ENCODE assay signal across 1 cellular context in the genomic region with DNA sequence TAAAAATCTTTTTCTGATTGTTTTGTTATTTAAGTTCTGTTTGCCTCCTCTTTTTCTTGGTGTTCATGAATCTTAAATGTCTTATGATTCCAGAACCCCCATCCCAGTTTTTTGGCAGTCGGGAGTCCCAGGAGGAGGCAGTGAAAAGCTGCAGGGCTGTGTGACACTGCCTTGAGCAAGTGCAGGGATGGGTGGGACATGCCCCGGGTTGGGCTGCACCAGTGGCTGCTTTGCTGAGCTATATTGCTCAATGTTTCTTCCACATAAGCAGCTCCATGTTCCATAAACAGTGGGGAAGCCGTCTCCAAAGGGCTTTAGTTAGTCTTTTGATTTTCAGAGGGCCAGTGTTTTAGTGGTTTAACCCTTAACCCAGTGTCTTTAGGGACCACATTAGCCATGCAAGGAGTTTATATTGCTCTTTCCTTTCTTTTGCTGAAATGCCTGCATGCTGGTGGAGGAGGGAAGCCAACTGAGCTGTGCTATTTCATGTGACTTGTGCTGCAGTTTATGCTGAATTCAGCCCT.
TF ChIP-seq lines count a peak whose summit lies in the region.

No MANE protein-coding gene starts in this region.

TF ChIP-seq in GM23338, 12 proteins besides CTCF, POLR2A, EP300 and RAD21 (continued from another document):
- TF ChIP-seq, protein P1, sequence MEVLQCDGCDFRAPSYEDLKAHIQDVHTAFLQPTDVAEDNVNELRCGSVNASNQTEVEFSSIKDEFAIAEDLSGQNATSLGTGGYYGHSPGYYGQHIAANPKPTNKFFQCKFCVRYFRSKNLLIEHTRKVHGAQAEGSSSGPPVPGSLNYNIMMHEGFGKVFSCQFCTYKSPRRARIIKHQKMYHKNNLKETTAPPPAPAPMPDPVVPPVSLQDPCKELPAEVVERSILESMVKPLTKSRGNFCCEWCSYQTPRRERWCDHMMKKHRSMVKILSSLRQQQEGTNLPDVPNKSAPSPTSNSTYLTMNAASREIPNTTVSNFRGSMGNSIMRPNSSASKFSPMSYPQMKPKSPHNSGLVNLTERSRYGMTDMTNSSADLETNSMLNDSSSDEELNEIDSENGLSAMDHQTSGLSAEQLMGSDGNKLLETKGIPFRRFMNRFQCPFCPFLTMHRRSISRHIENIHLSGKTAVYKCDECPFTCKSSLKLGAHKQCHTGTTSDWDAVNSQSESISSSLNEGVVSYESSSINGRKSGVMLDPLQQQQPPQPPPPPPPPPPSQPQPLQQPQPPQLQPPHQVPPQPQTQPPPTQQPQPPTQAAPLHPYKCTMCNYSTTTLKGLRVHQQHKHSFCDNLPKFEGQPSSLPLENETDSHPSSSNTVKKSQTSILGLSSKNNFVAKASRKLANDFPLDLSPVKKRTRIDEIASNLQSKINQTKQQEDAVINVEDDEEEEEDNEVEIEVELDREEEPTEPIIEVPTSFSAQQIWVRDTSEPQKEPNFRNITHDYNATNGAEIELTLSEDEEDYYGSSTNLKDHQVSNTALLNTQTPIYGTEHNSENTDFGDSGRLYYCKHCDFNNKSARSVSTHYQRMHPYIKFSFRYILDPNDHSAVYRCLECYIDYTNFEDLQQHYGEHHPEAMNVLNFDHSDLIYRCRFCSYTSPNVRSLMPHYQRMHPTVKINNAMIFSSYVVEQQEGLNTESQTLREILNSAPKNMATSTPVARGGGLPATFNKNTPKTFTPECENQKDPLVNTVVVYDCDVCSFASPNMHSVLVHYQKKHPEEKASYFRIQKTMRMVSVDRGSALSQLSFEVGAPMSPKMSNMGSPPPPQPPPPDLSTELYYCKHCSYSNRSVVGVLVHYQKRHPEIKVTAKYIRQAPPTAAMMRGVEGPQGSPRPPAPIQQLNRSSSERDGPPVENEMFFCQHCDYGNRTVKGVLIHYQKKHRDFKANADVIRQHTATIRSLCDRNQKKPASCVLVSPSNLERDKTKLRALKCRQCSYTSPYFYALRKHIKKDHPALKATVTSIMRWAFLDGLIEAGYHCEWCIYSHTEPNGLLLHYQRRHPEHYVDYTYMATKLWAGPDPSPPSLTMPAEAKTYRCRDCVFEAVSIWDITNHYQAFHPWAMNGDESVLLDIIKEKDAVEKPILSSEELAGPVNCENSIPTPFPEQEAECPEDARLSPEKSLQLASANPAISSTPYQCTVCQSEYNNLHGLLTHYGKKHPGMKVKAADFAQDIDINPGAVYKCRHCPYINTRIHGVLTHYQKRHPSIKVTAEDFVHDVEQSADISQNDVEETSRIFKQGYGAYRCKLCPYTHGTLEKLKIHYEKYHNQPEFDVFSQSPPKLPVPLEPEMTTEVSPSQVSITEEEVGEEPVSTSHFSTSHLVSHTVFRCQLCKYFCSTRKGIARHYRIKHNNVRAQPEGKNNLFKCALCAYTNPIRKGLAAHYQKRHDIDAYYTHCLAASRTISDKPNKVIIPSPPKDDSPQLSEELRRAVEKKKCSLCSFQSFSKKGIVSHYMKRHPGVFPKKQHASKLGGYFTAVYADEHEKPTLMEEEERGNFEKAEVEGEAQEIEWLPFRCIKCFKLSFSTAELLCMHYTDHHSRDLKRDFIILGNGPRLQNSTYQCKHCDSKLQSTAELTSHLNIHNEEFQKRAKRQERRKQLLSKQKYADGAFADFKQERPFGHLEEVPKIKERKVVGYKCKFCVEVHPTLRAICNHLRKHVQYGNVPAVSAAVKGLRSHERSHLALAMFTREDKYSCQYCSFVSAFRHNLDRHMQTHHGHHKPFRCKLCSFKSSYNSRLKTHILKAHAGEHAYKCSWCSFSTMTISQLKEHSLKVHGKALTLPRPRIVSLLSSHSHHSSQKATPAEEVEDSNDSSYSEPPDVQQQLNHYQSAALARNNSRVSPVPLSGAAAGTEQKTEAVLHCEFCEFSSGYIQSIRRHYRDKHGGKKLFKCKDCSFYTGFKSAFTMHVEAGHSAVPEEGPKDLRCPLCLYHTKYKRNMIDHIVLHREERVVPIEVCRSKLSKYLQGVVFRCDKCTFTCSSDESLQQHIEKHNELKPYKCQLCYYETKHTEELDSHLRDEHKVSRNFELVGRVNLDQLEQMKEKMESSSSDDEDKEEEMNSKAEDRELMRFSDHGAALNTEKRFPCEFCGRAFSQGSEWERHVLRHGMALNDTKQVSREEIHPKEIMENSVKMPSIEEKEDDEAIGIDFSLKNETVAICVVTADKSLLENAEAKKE (CRISPR knock-in tag; IDR thresholded peaks at IDR 0.05) = no peak
- TF ChIP-seq POLR2AphosphoS5 (IDR thresholded peaks at IDR 0.05; ENCODE audit: low read depth) = no peak
- no peak for TF ChIP-seq STAT1 (IDR thresholded peaks at IDR 0.05; ENCODE audit: unreplicated experiment)
- TF ChIP-seq ZNF114 (CRISPR knock-in tag; IDR thresholded peaks at IDR 0.05) = no peak
- TF ChIP-seq CREB1 (CRISPR knock-in tag; IDR thresholded peaks at IDR 0.05; ENCODE audit: low read depth) = no peak
- no peak for TF ChIP-seq NANOG (IDR thresholded peaks at IDR 0.05; ENCODE audit: borderline replicate concordance)
